Comparison of ENCODE assay signal across 8 cellular contexts in genomic region chr14:75274899-75275569, GRCh38. TPM values are rescaled to one million over a fixed set of nuclear protein-coding genes. Genes with fewer than 3 reads are reported as not detected.
DNase-seq lines count a peak whose midpoint lies in the region; ATAC-seq and TF ChIP-seq lines count a peak whose summit lies in the region.

No MANE protein-coding gene starts in this region.

- peaks cover 43 to 67% (median 43%) of the 10 kb centered on the region in 3 donors for H3K4me1 ChIP-seq in esophagus squamous epithelium
- H3K4me1 ChIP-seq in prostate gland (replicated peaks): peaks cover 4% of the 10 kb centered on the region

- H3K9me3 ChIP-seq in esophagus squamous epithelium (no peaks in the 10 kb centered on the region), prostate gland (no peaks in the 10 kb centered on the region)

- peaks cover 3 to 4% (median 4%) of the 10 kb centered on the region in 3 donors for H3K36me3 ChIP-seq in esophagus squamous epithelium
- H3K36me3 ChIP-seq in prostate gland: no peaks in the 10 kb centered on the region

- TF ChIP-seq CTCF in GM12865 (IDR thresholded peaks at IDR 0.05; ENCODE audit: insufficient read depth, low read depth, low read length, missing control alignments): no peak
- TF ChIP-seq CTCF in esophagus squamous epithelium (IDR thresholded peaks at IDR 0.05): no peak
- TF ChIP-seq CTCF in prostate gland (IDR thresholded peaks at IDR 0.05): no peak

- ATAC-seq in HG03025 (IDR thresholded peaks at IDR 0.05; ENCODE audit: low FRiP score, unreplicated experiment) (no peak), GM21737 (IDR thresholded peaks at IDR 0.05; ENCODE audit: unreplicated experiment) (no peak)

- WGBS in esophagus squamous epithelium, 2 donors: 32 to 60% methylated on average over 9 of the region's 9 CpGs
- WGBS in prostate gland: 62% methylated on average over 9 of the region's 9 CpGs

- no peaks in the 10 kb centered on the region for H3K27me3 ChIP-seq in esophagus squamous epithelium
- no peaks in the 10 kb centered on the region for H3K27me3 ChIP-seq in prostate gland (replicated peaks; ENCODE audit: insufficient read depth)

- H3K4me3 ChIP-seq in GM12865 (ENCODE audit: low read depth, low read length) (no peak overlapping the region), esophagus squamous epithelium (no peak overlapping the region), prostate gland (no peak overlapping the region)

- H3K27ac ChIP-seq in esophagus squamous epithelium (peak overlapping the region; percentile 72 to 95 (median 85)), prostate gland (peak overlapping the region; percentile 96 to 98)

- TF ChIP-seq POLR2A in esophagus squamous epithelium (IDR thresholded peaks at IDR 0.05): peak in 1 of 4 donors; percentile 31
- TF ChIP-seq POLR2A in prostate gland (IDR thresholded peaks at IDR 0.05): no peak

- DNase-seq in GM12865 (ENCODE audit: low read depth): peak; percentile 64
- DNase-seq in T follicular helper cell (ENCODE audit: low read depth): peak; percentile 66
- no peak for DNase-seq in esophagus squamous epithelium (lab: John Stamatoyannopoulos, UW)
- no peak for DNase-seq in prostate gland (ENCODE audit: low spot score)
- no peak for DNase-seq in NCI-H1092 (lab: John Stamatoyannopoulos, UW)
- no peak for DNase-seq in cerebellum (ENCODE audit: low spot score)

- intact Hi-C loops in esophagus squamous epithelium (cut with DNase I): no loop called here
- intact Hi-C loops in prostate gland (cut with DNase I): loop anchor here (5.0 kb wide), 1 partner anchor 98 kb away; the partner anchor contains the start of gene TMED10

RNA-seq across cellular contexts. Expression of gene FOS, which starts 3.6 kb away (rescaled TPM):
- total RNA-seq in esophagus squamous epithelium: 100 to 1,000 TPM in 1 of 4 donors, 10 to 100 TPM in 3; 62.2 to 181 (median 88.6) TPM
- total RNA-seq in prostate gland: 100 to 1,000 TPM in 1 of 2 donors, 10 to 100 TPM in 1; 73.9 to 127 TPM
- 36.3 TPM for total RNA-seq in cerebellum

Comparison
In these comparisons a context has a peak if more than half of its experiments do, and no peak if none do; other contexts are left out.
1. DNase-seq: peak in GM12865 (single experiment) and T follicular helper cell (single experiment); none in esophagus squamous epithelium (single experiment), prostate gland (single experiment), NCI-H1092 (single experiment) and cerebellum (single experiment).